8 cellular contexts compared by ENCODE assay signal in the genomic region with DNA sequence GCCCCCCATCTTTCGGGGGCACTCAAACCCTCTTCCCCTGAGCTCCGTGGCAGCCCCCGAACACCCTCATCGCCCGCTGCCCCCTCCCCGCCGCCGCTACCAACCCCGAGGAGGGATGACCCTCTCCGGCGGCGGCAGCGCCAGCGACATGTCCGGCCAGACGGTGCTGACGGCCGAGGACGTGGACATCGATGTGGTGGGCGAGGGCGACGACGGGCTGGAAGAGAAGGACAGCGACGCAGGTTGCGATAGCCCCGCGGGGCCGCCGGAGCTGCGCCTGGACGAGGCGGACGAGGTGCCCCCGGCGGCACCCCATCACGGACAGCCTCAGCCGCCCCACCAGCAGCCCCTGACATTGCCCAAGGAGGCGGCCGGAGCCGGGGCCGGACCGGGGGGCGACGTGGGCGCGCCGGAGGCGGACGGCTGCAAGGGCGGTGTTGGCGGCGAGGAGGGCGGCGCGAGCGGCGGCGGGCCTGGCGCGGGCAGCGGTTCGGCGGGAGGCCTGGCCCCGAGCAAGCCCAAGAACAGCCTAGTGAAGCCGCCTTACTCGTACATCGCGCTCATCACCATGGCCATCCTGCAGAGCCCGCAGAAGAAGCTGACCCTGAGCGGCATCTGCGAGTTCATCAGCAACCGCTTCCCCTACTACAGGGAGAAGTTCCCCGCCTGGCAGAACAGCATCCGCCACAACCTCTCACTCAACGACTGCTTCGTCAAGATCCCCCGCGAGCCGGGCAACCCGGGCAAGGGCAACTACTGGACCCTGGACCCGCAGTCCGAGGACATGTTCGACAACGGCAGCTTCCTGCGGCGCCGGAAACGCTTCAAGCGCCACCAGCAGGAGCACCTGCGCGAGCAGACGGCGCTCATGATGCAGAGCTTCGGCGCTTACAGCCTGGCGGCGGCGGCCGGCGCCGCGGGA. TPM values are rescaled to one million over a fixed set of nuclear protein-coding genes. Genes with fewer than 3 reads are reported as not detected.
DNase-seq lines count a peak whose midpoint lies in the region; ATAC-seq and TF ChIP-seq lines count a peak whose summit lies in the region.

No MANE protein-coding gene starts in this region.

- WGBS in gastroesophageal sphincter (ENCODE audit: low coverage in 1 of 2), 2 donors: no CpG with 5 or more reads among the region's 104 CpGs
- 3% methylated on average over 104 of the region's 104 CpGs for WGBS in sigmoid colon, 2 donors

- TF ChIP-seq POLR2A in gastroesophageal sphincter (IDR thresholded peaks at IDR 0.05): no peak
- TF ChIP-seq POLR2A in sigmoid colon (IDR thresholded peaks at IDR 0.05): no peak

- H3K4me1 ChIP-seq in gastroesophageal sphincter (peaks cover 0 to 55% (median 13%) of the 10 kb centered on the region in 3 donors), sigmoid colon (peaks cover 0 to 46% (median 28%) of the 10 kb centered on the region in 4 donors)

- H3K4me3 ChIP-seq in MG63 (peak overlapping the region; percentile 42), gastroesophageal sphincter (peak overlapping the region; percentile 20 to 61), sigmoid colon (peak overlapping the region; percentile 31 to 54 (median 46))

- intact Hi-C loops in sigmoid colon (cut with DNase I): loop anchor here (2.0 to 10.0 kb wide), 3 partner anchors 44 to 478 kb away; partner anchors contain the start of gene ALG6

- DNase-seq in DMS79 (lab: John Stamatoyannopoulos, UW) (peak; percentile 29), MG63 (peak; percentile 44), sigmoid colon (peak; percentile 66), NCI-H1048 (lab: John Stamatoyannopoulos, UW) (no peak), OCI-M2 (lab: John Stamatoyannopoulos, UW; ENCODE audit: unreplicated experiment) (no peak)
- peak; percentile 56 for DNase-seq in activated CD4-positive, alpha-beta T cell treated with anti-CD3 and anti-CD28 coated beads for 48 hours

- TF ChIP-seq EP300 in gastroesophageal sphincter (IDR thresholded peaks at IDR 0.05) (no peak), sigmoid colon (IDR thresholded peaks at IDR 0.05) (no peak)

- H3K36me3 ChIP-seq in MG63 (no peaks in the 10 kb centered on the region), gastroesophageal sphincter (no peaks in the 10 kb centered on the region), sigmoid colon (no peaks in the 10 kb centered on the region)

- H3K9me3 ChIP-seq in MG63 (no peaks in the 10 kb centered on the region), gastroesophageal sphincter (peaks cover 0 to 13% (median 0%) of the 10 kb centered on the region in 3 donors), sigmoid colon (peaks cover 0 to 7% (median 1%) of the 10 kb centered on the region in 4 donors)

- H3K27me3 ChIP-seq in MG63: peaks cover 13% of the 10 kb centered on the region; the same call in 1 of the 2 replicates
- peaks cover 100% of the 10 kb centered on the region for H3K27me3 ChIP-seq in gastroesophageal sphincter
- peaks cover 88 to 100% (median 100%) of the 10 kb centered on the region in 3 donors for H3K27me3 ChIP-seq in sigmoid colon

- H3K27ac ChIP-seq in gastroesophageal sphincter (peak overlapping the region in 3 of 4 donors; percentile 56 to 77 (median 66)), sigmoid colon (peak overlapping the region; percentile 36 to 59 (median 54))

- no peak for ATAC-seq in gastroesophageal sphincter
- ATAC-seq in HG02642 (IDR thresholded peaks at IDR 0.05; ENCODE audit: poor library complexity, unreplicated experiment): no peak

- TF ChIP-seq CTCF in gastroesophageal sphincter (IDR thresholded peaks at IDR 0.05) (no peak), sigmoid colon (IDR thresholded peaks at IDR 0.05) (no peak)

RNA-seq across cellular contexts. Expression of gene FOXD3, which starts 0.8 kb away (rescaled TPM):
- total RNA-seq in MG63 (2014; rRNA removed; shearing (Covaris generic); ENCODE audit: low replicate concordance): 0.30 TPM in 1 of 2 replicates, not detected in the other
- total RNA-seq in gastroesophageal sphincter (1 to 10 TPM; 2.2 to 4.7 (median 2.5) TPM), sigmoid colon (1 to 10 TPM; 3.1 to 5.0 (median 4.1) TPM)
- polyA plus RNA-seq in sigmoid colon: under 1 TPM in 1 of 3 donors, not detected in 2; 0.31 TPM

RNA-seq across cellular contexts. Expression of gene ALG6, which starts 44.2 kb away (rescaled TPM):
- total RNA-seq in MG63 (2014; rRNA removed; shearing (Covaris generic); ENCODE audit: low replicate concordance): 10.4 and 16.3 TPM in 2 replicates
- 1 to 10 TPM; 4.6 to 9.0 (median 5.7) TPM for total RNA-seq in gastroesophageal sphincter
- total RNA-seq in sigmoid colon: 10 to 100 TPM in 1 of 4 donors, 1 to 10 TPM in 3; 6.2 to 11.4 (median 7.1) TPM
- polyA plus RNA-seq in sigmoid colon: 10 to 100 TPM in 1 of 3 donors, 1 to 10 TPM in 2; 3.0 to 10.8 (median 3.2) TPM

Comparison
In these comparisons a context has a peak if more than half of its experiments do, and no peak if none do; other contexts are left out.
1. DNase-seq: peak in DMS79 (single experiment), MG63 (single experiment), activated CD4-positive, alpha-beta T cell treated with anti-CD3 and anti-CD28 coated beads for 48 hours (single experiment) and sigmoid colon (single experiment); none in NCI-H1048 (single experiment) and OCI-M2 (single experiment).
2. Peak in every context shown above with its lines, with median percentiles within 50 percentile points of each other: H3K4me3 ChIP-seq.